In the genomic region with DNA sequence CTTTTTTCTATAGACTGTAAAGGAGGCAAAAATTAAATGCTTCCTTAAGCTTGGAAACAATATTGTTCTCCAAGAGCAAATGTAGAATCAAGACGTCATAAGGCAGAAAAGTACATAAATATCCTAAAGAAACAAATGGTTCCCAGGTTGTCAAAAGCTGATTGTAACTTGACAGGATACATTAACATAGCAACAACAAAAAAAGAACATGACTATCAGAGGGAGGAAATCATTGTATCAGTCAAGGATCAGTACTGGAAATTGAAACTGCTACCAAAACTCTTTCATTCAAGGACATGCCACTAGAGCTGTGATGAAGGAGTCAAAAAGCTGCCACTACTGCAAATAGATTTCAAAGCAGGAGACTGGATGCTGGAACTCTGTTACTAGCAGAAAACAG, we compare ENCODE assay signal across 19 cellular contexts.
DNase-seq lines count a peak whose midpoint lies in the region; ATAC-seq, FAIRE-seq and TF ChIP-seq lines count a peak whose summit lies in the region.
"Had no signal": no experiment of that assay in that cellular context is flagged by ENCODE, and none has a peak within 500 bp of the region (broad histone marks: within the 10 kb centered on the region; RNA-seq: fewer than 3 reads in every experiment).

No MANE protein-coding gene starts in this region.

- H4K20me1 ChIP-seq in smooth muscle cell (ENCODE audit: low read depth) (no peaks in the 10 kb centered on the region), SK-N-SH (ENCODE audit: insufficient read depth) (no peaks in the 10 kb centered on the region)

- peaks cover 16% of the 10 kb centered on the region for H3K4me1 Mint-ChIP-seq in activated T-cell treated with anti-CD3 and anti-CD28 coated beads, Interleukin-2, amount 50 U/mL, for 4 hours (ENCODE audit: low read depth)
- peaks cover 28% of the 10 kb centered on the region for H3K4me1 Mint-ChIP-seq in activated T-helper 2 cell treated with anti-CD3 and anti-CD28 coated beads, Interferon-gamma antibody, Interleukin-2, Interleukin-4, amounts not matched to agents 10 μg/mL and 5 μg/mL and 100 μg/mL, durations not matched to agents 14 hours and 24 hours and 36 hours (ENCODE audit: low read depth)
- H3K4me1 Mint-ChIP-seq: CD4-positive, CD25-positive, alpha-beta regulatory T cell had no signal

- CTCF ChIA-PET in SK-N-SH (lab: Yijun Ruan, JAX) = no interaction called here

- no peaks in the 10 kb centered on the region for H3K9me3 Mint-ChIP-seq in activated T-cell treated with anti-CD3 and anti-CD28 coated beads, Interleukin-2, amount 50 U/mL, for 4 hours
- no peaks in the 10 kb centered on the region for H3K9me3 Mint-ChIP-seq in activated T-helper 2 cell treated with anti-CD3 and anti-CD28 coated beads, Interferon-gamma antibody, Interleukin-2, Interleukin-4, amounts not matched to agents 10 μg/mL and 5 μg/mL and 100 μg/mL, durations not matched to agents 14 hours and 24 hours and 36 hours

- H3K9me2 ChIP-seq in SK-N-SH = no peaks in the 10 kb centered on the region

- H3K4me3 ChIP-seq in smooth muscle cell (no peak overlapping the region), small intestine (ENCODE audit: low read depth in 1 of 2, low read length in 2 of 2) (no peak overlapping the region), SK-N-SH (ENCODE audit: low read depth in 2 of 2, low read length in 1 of 2) (no peak overlapping the region)
- H3K4me3 ChIP-seq: PC-9 had no signal

- no peak for FAIRE-seq in small intestine (lab: Jason Lieb, UNC)
- FAIRE-seq: A204.1, D721Med had no signal

- POLR2A ChIA-PET in SK-N-SH (lab: Yijun Ruan, JAX) = no interaction called here

- H2AFZ ChIP-seq in smooth muscle cell (ENCODE audit: low read depth) = no peak overlapping the region
- no peak overlapping the region for H2AFZ ChIP-seq in SK-N-SH (ENCODE audit: low read depth)
- H2AFZ ChIP-seq: PC-9 had no signal

- no peak for TF ChIP-seq CTCF in smooth muscle cell (IDR thresholded peaks at IDR 0.05; ENCODE audit: borderline replicate concordance, insufficient read depth, poor library complexity, severe bottlenecking)
- no peak for TF ChIP-seq CTCF in SK-N-SH (IDR thresholded peaks at IDR 0.05)

- no peak for TF ChIP-seq RAD21 in SK-N-SH (IDR thresholded peaks at IDR 0.05; ENCODE audit: low read length)

- no peaks in the 10 kb centered on the region for H3K79me2 ChIP-seq in smooth muscle cell (ENCODE audit: low read depth)
- H3K79me2 ChIP-seq in SK-N-SH (ENCODE audit: insufficient read depth) = no peaks in the 10 kb centered on the region

- WGBS in smooth muscle cell (ENCODE audit: low lambda C conversion rate) = 87% methylated on average over 1 of the region's 1 CpG
- 74 to 78% (median 76%) methylated on average over 1 of the region's 1 CpG for WGBS in small intestine, 3 donors
- WGBS in SK-N-SH (ENCODE audit: low lambda C conversion rate) = 53% methylated on average over 1 of the region's 1 CpG

- no peak overlapping the region for H3K9ac ChIP-seq in smooth muscle cell (ENCODE audit: low read depth)
- no peak overlapping the region for H3K9ac ChIP-seq in SK-N-SH
- H3K9ac ChIP-seq: KMS-11 had no signal

- H3K4me2 ChIP-seq in smooth muscle cell (peak overlapping the region; percentile 78), SK-N-SH (no peak overlapping the region)
- H3K4me2 ChIP-seq: KMS-11 had no signal

- no peaks in the 10 kb centered on the region for H3K9me3 ChIP-seq in smooth muscle cell (replicated peaks; ENCODE audit: low read depth)
- H3K9me3 ChIP-seq in small intestine (ENCODE audit: control insufficient read depth, low read depth) = no peaks in the 10 kb centered on the region
- no peaks in the 10 kb centered on the region for H3K9me3 ChIP-seq in SK-N-SH

- H3K36me3 Mint-ChIP-seq in activated T-cell treated with anti-CD3 and anti-CD28 coated beads, Interleukin-2, amount 50 U/mL, for 4 hours (ENCODE audit: insufficient read depth) = no peaks in the 10 kb centered on the region
- H3K36me3 Mint-ChIP-seq in activated T-helper 2 cell treated with anti-CD3 and anti-CD28 coated beads, Interferon-gamma antibody, Interleukin-2, Interleukin-4, amounts not matched to agents 10 μg/mL and 5 μg/mL and 100 μg/mL, durations not matched to agents 14 hours and 24 hours and 36 hours (ENCODE audit: low read depth) = no peaks in the 10 kb centered on the region
- H3K36me3 Mint-ChIP-seq: CD4-positive, CD25-positive, alpha-beta regulatory T cell had no signal

- H3K4me3 Mint-ChIP-seq in activated T-cell treated with anti-CD3 and anti-CD28 coated beads, Interleukin-2, amount 50 U/mL, for 4 hours = no peak overlapping the region
- no peak overlapping the region for H3K4me3 Mint-ChIP-seq in activated T-helper 2 cell treated with anti-CD3 and anti-CD28 coated beads, Interferon-gamma antibody, Interleukin-2, Interleukin-4, amounts not matched to agents 10 μg/mL and 5 μg/mL and 100 μg/mL, durations not matched to agents 14 hours and 24 hours and 36 hours (ENCODE audit: low read depth)
- H3K4me3 Mint-ChIP-seq: CD4-positive, CD25-positive, alpha-beta regulatory T cell had no signal

- no peaks in the 10 kb centered on the region for H3K36me3 ChIP-seq in smooth muscle cell (ENCODE audit: low read depth)
- no peaks in the 10 kb centered on the region for H3K36me3 ChIP-seq in small intestine (ENCODE audit: control insufficient read depth in 2 of 2, insufficient read depth in 2 of 2, low read length in 2 of 2)
- H3K36me3 ChIP-seq in SK-N-SH (replicated peaks in 1 of 2; ENCODE audit: control insufficient read depth in 1 of 2, insufficient read depth in 2 of 2, low read length in 1 of 2) = no peaks in the 10 kb centered on the region

- intact Hi-C loops in activated T-helper 2 cell treated with anti-CD3 and anti-CD28 coated beads, Interferon-gamma antibody, Interleukin-2, Interleukin-4, amounts not matched to agents 10 μg/mL and 5 μg/mL and 100 μg/mL, durations not matched to agents 14 hours and 24 hours and 36 hours (cut with micrococcal nuclease) = loop anchor here (5.0 to 10.0 kb wide), 2 partner anchors 101 to 179 kb away; a partner anchor contains a TSS

- DNase-seq in activated T-cell treated with anti-CD3 and anti-CD28 coated beads, Interleukin-2, amount 50 U/mL, for 4 hours = no peak
- no peak for DNase-seq in activated T-cell treated with anti-CD3 and anti-CD28 coated beads, Interleukin-2, amount 50 U/mL, for 48 hours
- DNase-seq in HT-29 (ENCODE audit: low spot score) (peak; percentile 28), smooth muscle cell (lab: John Stamatoyannopoulos, UW; ENCODE audit: unreplicated experiment) (no peak), small intestine (no peak), SK-N-SH (no peak)
- no peak for DNase-seq in activated T-helper 2 cell treated with anti-CD3 and anti-CD28 coated beads, Interferon-gamma antibody, Interleukin-2, Interleukin-4, amounts not matched to agents 10 μg/mL and 5 μg/mL and 100 μg/mL, durations not matched to agents 14 hours and 24 hours and 36 hours (ENCODE audit: low spot score)
- DNase-seq: CD4-positive, CD25-positive, alpha-beta regulatory T cell; DND-41; NCI-H1092 treated with DMSO at 0.1 percent for 48 hours; NCI-H1694; NCI-H345; NCI-H69; PC-9; Right ventricle myocardium superior had no signal

- ATAC-seq in activated T-cell treated with anti-CD3 and anti-CD28 coated beads, Interleukin-2, amount 50 U/mL, for 4 hours = peak; percentile 38 to 46
- ATAC-seq in HG02870 (IDR thresholded peaks at IDR 0.05; ENCODE audit: unreplicated experiment) = no peak

- no peaks in the 10 kb centered on the region for H3K27me3 ChIP-seq in smooth muscle cell (ENCODE audit: low read depth)
- H3K27me3 ChIP-seq in small intestine (ENCODE audit: control insufficient read depth in 2 of 2, insufficient read depth in 2 of 2, low read length in 2 of 2) = no peaks in the 10 kb centered on the region
- peaks cover 2% of the 10 kb centered on the region; the same call in 1 of the 2 replicates for H3K27me3 ChIP-seq in SK-N-SH (ENCODE audit: insufficient read depth)

- H3K27ac ChIP-seq in smooth muscle cell (ENCODE audit: low read depth) = peak overlapping the region; percentile 95
- no peak overlapping the region for H3K27ac ChIP-seq in small intestine (ENCODE audit: low read depth in 1 of 2, low read length in 1 of 2)
- no peak overlapping the region for H3K27ac ChIP-seq in SK-N-SH (ENCODE audit: low read depth in 2 of 2, low read length in 1 of 2)
- H3K27ac ChIP-seq: KMS-11 had no signal

- H3K27me3 Mint-ChIP-seq in activated T-cell treated with anti-CD3 and anti-CD28 coated beads, Interleukin-2, amount 50 U/mL, for 4 hours (ENCODE audit: low read depth) = peaks cover 5% of the 10 kb centered on the region
- H3K27me3 Mint-ChIP-seq in activated T-helper 2 cell treated with anti-CD3 and anti-CD28 coated beads, Interferon-gamma antibody, Interleukin-2, Interleukin-4, amounts not matched to agents 10 μg/mL and 5 μg/mL and 100 μg/mL, durations not matched to agents 14 hours and 24 hours and 36 hours (ENCODE audit: low read depth) = peaks cover 6% of the 10 kb centered on the region
- H3K27me3 Mint-ChIP-seq: CD4-positive, CD25-positive, alpha-beta regulatory T cell had no signal

- H3K27ac Mint-ChIP-seq in activated T-helper 2 cell treated with anti-CD3 and anti-CD28 coated beads, Interferon-gamma antibody, Interleukin-2, Interleukin-4, amounts not matched to agents 10 μg/mL and 5 μg/mL and 100 μg/mL, durations not matched to agents 14 hours and 24 hours and 36 hours = peak overlapping the region; percentile 29
- H3K27ac Mint-ChIP-seq: CD4-positive, CD25-positive, alpha-beta regulatory T cell had no signal

- no peak for TF ChIP-seq EP300 in SK-N-SH (IDR thresholded peaks at IDR 0.05; ENCODE audit: borderline replicate concordance in 1 of 2, low read depth in 1 of 2, low read length in 1 of 2)

- H3F3A ChIP-seq in smooth muscle cell (ENCODE audit: low read depth) (peaks cover 34% of the 10 kb centered on the region), SK-N-SH (replicated peaks; ENCODE audit: insufficient read depth) (peaks cover 8% of the 10 kb centered on the region)

- H3K4me1 ChIP-seq in smooth muscle cell (ENCODE audit: low read depth) (peaks cover 13% of the 10 kb centered on the region), small intestine (ENCODE audit: control insufficient read depth in 2 of 2, insufficient read depth in 1 of 2, low read depth in 1 of 2, low read length in 1 of 2) (peaks cover 6 to 7% of the 10 kb centered on the region in 2 donors), SK-N-SH (ENCODE audit: control insufficient read depth in 1 of 2, insufficient read depth in 2 of 2, low read depth in 1 of 2, low read length in 1 of 2) (peaks cover 0 to 10% of the 10 kb centered on the region in 2 experiments; a peak in 1 of 4 replicates)

TF ChIP-seq in SK-N-SH, 30 proteins besides CTCF, POLR2A, EP300 and RAD21 (continues in another document):
- TF ChIP-seq, protein P1, sequence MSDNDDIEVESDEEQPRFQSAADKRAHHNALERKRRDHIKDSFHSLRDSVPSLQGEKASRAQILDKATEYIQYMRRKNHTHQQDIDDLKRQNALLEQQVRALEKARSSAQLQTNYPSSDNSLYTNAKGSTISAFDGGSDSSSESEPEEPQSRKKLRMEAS (IDR thresholded peaks at IDR 0.05; ENCODE audit: low read depth) = no peak
- TF ChIP-seq GATA2 (CRISPR knock-in tag; IDR thresholded peaks at IDR 0.05) = no peak
